8 cellular contexts compared by ENCODE assay signal in genomic region chr9:99105152-99106043, GRCh38.
DNase-seq lines count a peak whose midpoint lies in the region; ATAC-seq lines count a peak whose summit lies in the region.

No MANE protein-coding gene starts in this region.

- H3K4me1 ChIP-seq in subcutaneous abdominal adipose tissue (ENCODE audit: control insufficient read depth in 5 of 5, insufficient read depth in 5 of 5, low read length in 5 of 5): peaks cover 3 to 53% (median 50%) of the 10 kb centered on the region in 5 donors

- peak overlapping the region; percentile 31 to 87 (median 82) for H3K9ac ChIP-seq in subcutaneous abdominal adipose tissue (ENCODE audit: low read length in 5 of 5)

- DNase-seq in NCI-H748 (lab: John Stamatoyannopoulos, UW; ENCODE audit: unreplicated experiment) (peak; percentile 70), NCI-H748 treated with DMSO at 0.1 percent for 48 hours (lab: John Stamatoyannopoulos, UW) (no peak), NAMALWA (ENCODE audit: low spot score) (peak; percentile 61), epidermal melanocyte (ENCODE audit: insufficient read length, low spot score) (peak; percentile 79), midbrain (lab: John Stamatoyannopoulos, UW) (peak; percentile 20)
- peak in 2 of 3 experiments; percentile 42 to 45 for DNase-seq in activated CD8-positive, alpha-beta memory T cell treated with anti-CD3 and anti-CD28 coated beads for 48 hours (ENCODE audit: low read depth in 2 of 3, low spot score in 2 of 3)

- no peaks in the 10 kb centered on the region for H3K36me3 ChIP-seq in subcutaneous abdominal adipose tissue (ENCODE audit: control insufficient read depth in 5 of 5, insufficient read depth in 5 of 5, low read length in 5 of 5)

- peak overlapping the region; percentile 73 to 92 (median 81) for H3K4me3 ChIP-seq in subcutaneous abdominal adipose tissue (ENCODE audit: low read depth in 1 of 5, low read length in 5 of 5)

- no peaks in the 10 kb centered on the region for H3K9me3 ChIP-seq in subcutaneous abdominal adipose tissue (ENCODE audit: control insufficient read depth in 5 of 5, low read length in 5 of 5)

- H3K27ac ChIP-seq in subcutaneous abdominal adipose tissue (ENCODE audit: low read depth, low read length): peak overlapping the region; percentile 81

- H3K27me3 ChIP-seq in subcutaneous abdominal adipose tissue (ENCODE audit: control insufficient read depth in 5 of 5, insufficient read depth in 4 of 5, low read length in 5 of 5): no peaks in the 10 kb centered on the region

- peak; percentile 63 for ATAC-seq in HG02588 (IDR thresholded peaks at IDR 0.05; ENCODE audit: unreplicated experiment)
